17 cellular contexts compared by ENCODE assay signal in genomic region chr12:1881936-1882335, GRCh38. TPM values are rescaled to one million over a fixed set of nuclear protein-coding genes. Genes with fewer than 3 reads are reported as not detected.
"Had no signal": no experiment of that assay in that cellular context is flagged by ENCODE, and none has a peak within 500 bp of the region (broad histone marks: within the 10 kb centered on the region; RNA-seq: fewer than 3 reads in every experiment).

No MANE protein-coding gene starts in this region.

- H3K9me3 ChIP-seq: stomach, thoracic aorta, transverse colon had no signal

- H3K4me3 ChIP-seq: dorsolateral prefrontal cortex, stomach, thoracic aorta, transverse colon had no signal

- H3K4me1 Mint-ChIP-seq: naive thymus-derived CD4-positive, alpha-beta T cell had no signal

- H3K27ac Mint-ChIP-seq: effector memory CD8-positive, alpha-beta T cell; naive thymus-derived CD4-positive, alpha-beta T cell; nephron progenitor cell had no signal

- H3K4me1 ChIP-seq: foreskin keratinocyte, transverse colon had no signal

- H3K36me3 ChIP-seq: stomach, thoracic aorta, transverse colon had no signal

- H3K36me3 Mint-ChIP-seq: naive thymus-derived CD4-positive, alpha-beta T cell had no signal

- H3K4me3 Mint-ChIP-seq: effector memory CD8-positive, alpha-beta T cell; naive thymus-derived CD4-positive, alpha-beta T cell; nephron progenitor cell had no signal

- H3K27me3 ChIP-seq: foreskin keratinocyte, transverse colon had no signal

- ATAC-seq: effector memory CD8-positive, alpha-beta T cell; foreskin keratinocyte; naive thymus-derived CD4-positive, alpha-beta T cell had no signal

- DNase-seq: cortex of kidney; dorsolateral prefrontal cortex; effector memory CD8-positive, alpha-beta T cell; foreskin keratinocyte; hippocampal formation; kidney glomerular epithelial cell; mesendoderm; naive thymus-derived CD4-positive, alpha-beta T cell; nephron progenitor cell; small intestine; stimulated activated CD4-positive, alpha-beta T cell treated with anti-CD3 and anti-CD28 coated beads, Interleukin-12 subunit alpha, Interleukin-12 subunit beta, amount 100 ng/mL, for 4 hours; stimulated activated naive CD4-positive, alpha-beta T cell; stomach; substantia nigra; transverse colon had no signal

- H3K9me3 Mint-ChIP-seq: effector memory CD8-positive, alpha-beta T cell had no signal

- H3K27ac ChIP-seq: dorsolateral prefrontal cortex, foreskin keratinocyte, stomach, thoracic aorta, transverse colon had no signal

RNA-seq across cellular contexts. Expression of gene CACNA2D4, which starts 36.5 kb away (rescaled TPM):
- total RNA-seq: lung microvascular endothelial cell had no signal
